ENCODE assay signal across 8 cellular contexts in genomic region chr19:36054733-36055686, GRCh38. TPM values are rescaled to one million over a fixed set of nuclear protein-coding genes. Genes with fewer than 3 reads are reported as not detected.
DNase-seq lines count a peak whose midpoint lies in the region; ATAC-seq and TF ChIP-seq lines count a peak whose summit lies in the region.

Gene WDR62, plus strand, starts transcription at chr19:36054897. Its CDS starts 75 bp downstream, at chr19:36054972.

- H3K36me3 ChIP-seq in lower lobe of right lung, result no peaks in the 10 kb centered on the region

- intact Hi-C loops in CD14-positive monocyte (cut with micrococcal nuclease) (loop anchor here (1.0 to 10.0 kb wide), 7 partner anchors 40 to 280 kb away; partner anchors contain the start of genes ALKBH6 (in 2 of the 2), ARHGAP33 (in 1 of the 2), HCST (in 1 of the 2) and NFKBID (in 1 of the 2)), lower lobe of right lung (cut with DNase I) (no loop called here)
- intact Hi-C loops in dendritic cell treated with granulocyte-macrophage colony-stimulating factor and Interleukin-4, amounts not matched to agents 40 ng/mL and 50 ng/mL, for 4 days (cut with micrococcal nuclease), result loop anchor here (1.0 to 5.0 kb wide), 4 partner anchors 40 to 308 kb away; partner anchors contain the start of genes ALKBH6, LIN37, PSENEN and SDHAF1

- H3K9me3 ChIP-seq in lower lobe of right lung, result no peaks in the 10 kb centered on the region

- no peaks in the 10 kb centered on the region for H3K9me3 Mint-ChIP-seq in CD14-positive monocyte
- no peaks in the 10 kb centered on the region for H3K9me3 Mint-ChIP-seq in dendritic cell treated with granulocyte-macrophage colony-stimulating factor and Interleukin-4, amounts not matched to agents 40 ng/mL and 50 ng/mL, for 4 days

- peaks cover 17% of the 10 kb centered on the region for H3K4me1 Mint-ChIP-seq in CD14-positive monocyte
- peaks cover 43% of the 10 kb centered on the region for H3K4me1 Mint-ChIP-seq in dendritic cell treated with granulocyte-macrophage colony-stimulating factor and Interleukin-4, amounts not matched to agents 40 ng/mL and 50 ng/mL, for 4 days (ENCODE audit: low read depth)

- ATAC-seq in GM19438 (IDR thresholded peaks at IDR 0.05; ENCODE audit: low read depth, unreplicated experiment) (peak; percentile 74), HG03565 (IDR thresholded peaks at IDR 0.05; ENCODE audit: unreplicated experiment) (peak; percentile 58), lower lobe of right lung (peak; percentile 93 to 94)

- H3K4me3 ChIP-seq in lower lobe of right lung, result peak within 1 kb of the TSS; percentile 70

- peak within 1 kb of the TSS; percentile 94 for H3K27ac ChIP-seq in lower lobe of right lung

- peaks cover 0 to 1% (median 0%) of the 10 kb centered on the region in 3 donors for H3K27me3 Mint-ChIP-seq in CD14-positive monocyte (ENCODE audit: low read depth in 3 of 3)
- no peaks in the 10 kb centered on the region for H3K27me3 Mint-ChIP-seq in dendritic cell treated with granulocyte-macrophage colony-stimulating factor and Interleukin-4, amounts not matched to agents 40 ng/mL and 50 ng/mL, for 4 days

- peak within 1 kb of the TSS; percentile 99 to 100 for H3K4me3 Mint-ChIP-seq in CD14-positive monocyte
- H3K4me3 Mint-ChIP-seq in dendritic cell treated with granulocyte-macrophage colony-stimulating factor and Interleukin-4, amounts not matched to agents 40 ng/mL and 50 ng/mL, for 4 days, result peak within 1 kb of the TSS; percentile 97

- peak within 1 kb of the TSS; percentile 97 to 99 (median 98) for H3K27ac Mint-ChIP-seq in CD14-positive monocyte
- H3K27ac Mint-ChIP-seq in dendritic cell treated with granulocyte-macrophage colony-stimulating factor and Interleukin-4, amounts not matched to agents 40 ng/mL and 50 ng/mL, for 4 days, result peak within 1 kb of the TSS; percentile 89

- H3K27me3 ChIP-seq in lower lobe of right lung (ENCODE audit: low read depth), result no peaks in the 10 kb centered on the region

- DNase-seq in CD14-positive monocyte (ENCODE audit: low spot score) (peak; percentile 94), NCI-H774 (lab: John Stamatoyannopoulos, UW) (peak; percentile 91), lower lobe of right lung (peak; percentile 95)
- DNase-seq in activated CD4-positive, alpha-beta T cell treated with anti-CD3 and anti-CD28 coated beads, Interleukin-2, amount 50 U/mL, for 24 hours (ENCODE audit: low read depth in 1 of 2, low spot score in 1 of 2), result peak; percentile 93 to 94
- DNase-seq in stimulated activated CD4-positive, alpha-beta T cell treated with anti-CD3 and anti-CD28 coated beads, TNF-alpha, amount 100 ng/mL, for 48 hours (ENCODE audit: low read depth in 3 of 3), result peak; percentile 90 to 94 (median 92)

- H3K4me1 ChIP-seq in lower lobe of right lung, result peaks cover 20% of the 10 kb centered on the region

- TF ChIP-seq CTCF in CD14-positive monocyte (IDR thresholded peaks at IDR 0.05) (no peak), lower lobe of right lung (IDR thresholded peaks at IDR 0.05) (no peak)

- peaks cover 11 to 19% of the 10 kb centered on the region in 2 donors for H3K36me3 Mint-ChIP-seq in CD14-positive monocyte
- H3K36me3 Mint-ChIP-seq in dendritic cell treated with granulocyte-macrophage colony-stimulating factor and Interleukin-4, amounts not matched to agents 40 ng/mL and 50 ng/mL, for 4 days (ENCODE audit: low read depth), result peaks cover 21% of the 10 kb centered on the region

RNA-seq across cellular contexts. Expression of gene WDR62, which starts in this region (rescaled TPM):
- polyA plus RNA-seq in CD14-positive monocyte, result under 1 TPM in 1 of 2 donors, not detected in 1; 0.05 TPM
- 1.3 TPM for total RNA-seq in lower lobe of right lung

Comparison
In these comparisons a context has a peak if more than half of its experiments do, and no peak if none do; other contexts are left out.
1. Peak in every context shown above with its lines: DNase-seq, ATAC-seq, H3K4me3 ChIP-seq and H3K27ac ChIP-seq.
2. Peak in DNase-seq in CD14-positive monocyte; RNA of the gene not detected or under 1 TPM.